Comparison of ENCODE assay signal across 8 cellular contexts in genomic region chr1:210143465-210144062, GRCh38.
DNase-seq lines count a peak whose midpoint lies in the region; ATAC-seq, FAIRE-seq and TF ChIP-seq lines count a peak whose summit lies in the region.

No MANE protein-coding gene starts in this region.

- H3K79me2 ChIP-seq in Karpas-422 (ENCODE audit: low read length) (no peaks in the 10 kb centered on the region), K562 (ENCODE audit: control insufficient read depth, insufficient read depth, low read length) (no peaks in the 10 kb centered on the region)

- intact Hi-C loops in K562 (cut with micrococcal nuclease), result loop anchor here (1.0 to 5.0 kb wide), 4 partner anchors 168 to 991 kb away; partner anchors contain the start of gene KCNH1

- H3K27me3 ChIP-seq in Karpas-422 (ENCODE audit: low read length) (no peaks in the 10 kb centered on the region), SJSA1 (replicated peaks) (no peaks in the 10 kb centered on the region), K562 (ENCODE audit: control insufficient read depth in 2 of 2, insufficient read depth in 2 of 2, low read length in 2 of 2) (no peaks in the 10 kb centered on the region)

- no TSS peak for BruUV-seq in K562 (replicated peaks; lab: Mats Ljungman, UMichigan)

- H3K4me3 Mint-ChIP-seq in immature natural killer cell, result no peak overlapping the region

- TF ChIP-seq EP300 in K562 (IDR thresholded peaks at IDR 0.05; ENCODE audit: low read length), result no peak

- H3K36me3 ChIP-seq in Karpas-422 (ENCODE audit: insufficient read depth, low read length), result no peaks in the 10 kb centered on the region
- no peaks in the 10 kb centered on the region for H3K36me3 ChIP-seq in SJSA1
- no peaks in the 10 kb centered on the region for H3K36me3 ChIP-seq in K562 (ENCODE audit: control insufficient read depth, insufficient read depth, low read length)

- H4K20me1 ChIP-seq in Karpas-422 (ENCODE audit: insufficient read depth, low read depth, low read length), result no peaks in the 10 kb centered on the region
- no peaks in the 10 kb centered on the region for H4K20me1 ChIP-seq in K562 (replicated peaks; ENCODE audit: control insufficient read depth, insufficient read depth, low read length)

- H3K4me1 ChIP-seq in Karpas-422 (ENCODE audit: low read length), result no peaks in the 10 kb centered on the region
- H3K4me1 ChIP-seq in SJSA1 (replicated peaks), result no peaks in the 10 kb centered on the region
- H3K4me1 ChIP-seq in K562 (replicated peaks in 1 of 2; ENCODE audit: control insufficient read depth in 2 of 2, insufficient read depth in 2 of 2, low read length in 2 of 2), result no peaks in the 10 kb centered on the region

- in situ Hi-C loops in G401 (cut with HindIII; ENCODE audit: low sequenced_read_pairs) (no loop called here), K562 (cut with MboI) (loop anchor here (25.0 kb wide), 1 partner anchor 994 kb away; the partner anchor contains the start of gene KCNH1)

- H3K9ac ChIP-seq in Karpas-422 (ENCODE audit: low read length) (no peak overlapping the region), K562 (ENCODE audit: insufficient read depth in 1 of 2, low read depth in 2 of 2, low read length in 2 of 2) (no peak overlapping the region)

- no peak for TF ChIP-seq POLR2A in K562 (conservative IDR thresholded peaks at IDR 0.05)

- H3K36me3 Mint-ChIP-seq in immature natural killer cell, result no peaks in the 10 kb centered on the region

- CTCF ChIA-PET in K562 (lab: Yijun Ruan, JAX; ENCODE audit: low intra/inter-chr PET ratio), result interaction anchor here (0.7 to 1.6 kb wide), 4 partner anchors 167 to 992 kb away, joined by 3 to 8 read pairs (median 3); no protein-coding TSS in a partner anchor

- H2AFZ ChIP-seq in Karpas-422 (ENCODE audit: low read length) (no peak overlapping the region), K562 (ENCODE audit: low read depth, low read length) (no peak overlapping the region)

- H3K4me1 Mint-ChIP-seq in immature natural killer cell, result no peaks in the 10 kb centered on the region

- FAIRE-seq in K562 (lab: Jason Lieb, UNC), result peak; percentile 65

- H3K4me2 ChIP-seq in Karpas-422 (ENCODE audit: low read depth, low read length, poor library complexity, severe bottlenecking) (no peak overlapping the region), K562 (ENCODE audit: insufficient read depth, low read length) (no peak overlapping the region)

- POLR2A ChIA-PET in K562 (lab: Yijun Ruan, JAX), result no interaction called here

- no peaks in the 10 kb centered on the region for H3K9me1 ChIP-seq in K562 (ENCODE audit: control insufficient read depth, insufficient read depth, low read length)

- no peak overlapping the region for H3K27ac ChIP-seq in Karpas-422 (ENCODE audit: low read length)
- H3K27ac ChIP-seq in SJSA1, result no peak overlapping the region
- H3K27ac ChIP-seq in K562 (ENCODE audit: extremely low read depth, low read depth, low read length), result no peak overlapping the region

- H3K27ac Mint-ChIP-seq in immature natural killer cell, result no peak overlapping the region

- WGBS in K562 (ENCODE audit: insufficient coverage, low coverage, missing lambda C conversion rate), result under 1% methylated on average over 4 of the region's 4 CpGs

- TF ChIP-seq RAD21 in K562 (CRISPR knock-in tag; conservative IDR thresholded peaks at IDR 0.05 in 1 of 2, IDR thresholded peaks at IDR 0.05 in 1 of 2), result peak; percentile 81

- peak; percentile 69 for DNase-seq in G401 (ENCODE audit: low spot score)
- DNase-seq in Karpas-422, result peak; percentile 88
- peak; percentile 58 to 74 for DNase-seq in SJSA1 (ENCODE audit: low read depth in 1 of 2, low spot score in 2 of 2)
- DNase-seq in K562 (ENCODE audit: extremely low read depth in 1 of 4, low spot score in 3 of 4), result peak; percentile 40 to 73 (median 45)
- peak; percentile 5 to 10 (median 9) for DNase-seq in immature natural killer cell
- DNase-seq in stimulated activated CD4-positive, alpha-beta T cell treated with anti-CD3 and anti-CD28 coated beads, Interleukin-15, amount 100 ng/mL, for 48 hours (ENCODE audit: low read depth in 2 of 2), result peak; percentile 11 to 35
- DNase-seq in NCI-H226, result no peak

- H3K9me3 Mint-ChIP-seq in immature natural killer cell, result peaks cover 0 to 4% (median 2%) of the 10 kb centered on the region in 6 donors

- H3K4me3 ChIP-seq in Karpas-422 (ENCODE audit: low read length) (no peak overlapping the region), SJSA1 (no peak overlapping the region), K562 (no peak overlapping the region)

- H3K9me3 ChIP-seq in Karpas-422 (ENCODE audit: low read length), result no peaks in the 10 kb centered on the region
- no peaks in the 10 kb centered on the region for H3K9me3 ChIP-seq in SJSA1 (replicated peaks)
- H3K9me3 ChIP-seq in K562 (replicated peaks; ENCODE audit: control insufficient read depth, insufficient read depth, low read depth, low read length), result no peaks in the 10 kb centered on the region

- ATAC-seq in K562 (peak; percentile 64), HG02938 (IDR thresholded peaks at IDR 0.05; ENCODE audit: unreplicated experiment) (no peak)

- no peaks in the 10 kb centered on the region for H3K9me2 ChIP-seq in Karpas-422 (replicated peaks; ENCODE audit: insufficient read depth, low read length)

- H3K27me3 Mint-ChIP-seq in immature natural killer cell (ENCODE audit: low read depth in 3 of 3), result peaks cover 0 to 5% (median 2%) of the 10 kb centered on the region in 3 donors

- peak; percentile 47 to 75 (median 49); a peak in 4 of 6 replicates for TF ChIP-seq CTCF in K562 (IDR thresholded peaks at IDR 0.05 in 2 of 3, conservative IDR thresholded peaks at IDR 0.05 in 1 of 3; ENCODE audit: insufficient read depth in 2 of 3, low read depth in 1 of 3, low read length in 3 of 3)

TF ChIP-seq in K562, 482 proteins besides CTCF, POLR2A, EP300 and RAD21:
- TF ChIP-seq DEAF1 (CRISPR knock-in tag; IDR thresholded peaks at IDR 0.05) (peak; percentile 67), ARID3A (IDR thresholded peaks at IDR 0.05; ENCODE audit: borderline replicate concordance, low read depth, low read length) (peak; percentile 52; the same call in 1 of the 2 replicates)
- TF ChIP-seq, protein P1, sequence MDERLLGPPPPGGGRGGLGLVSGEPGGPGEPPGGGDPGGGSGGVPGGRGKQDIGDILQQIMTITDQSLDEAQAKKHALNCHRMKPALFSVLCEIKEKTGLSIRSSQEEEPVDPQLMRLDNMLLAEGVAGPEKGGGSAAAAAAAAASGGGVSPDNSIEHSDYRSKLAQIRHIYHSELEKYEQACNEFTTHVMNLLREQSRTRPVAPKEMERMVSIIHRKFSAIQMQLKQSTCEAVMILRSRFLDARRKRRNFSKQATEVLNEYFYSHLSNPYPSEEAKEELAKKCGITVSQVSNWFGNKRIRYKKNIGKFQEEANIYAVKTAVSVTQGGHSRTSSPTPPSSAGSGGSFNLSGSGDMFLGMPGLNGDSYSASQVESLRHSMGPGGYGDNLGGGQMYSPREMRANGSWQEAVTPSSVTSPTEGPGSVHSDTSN (CRISPR knock-in tag; IDR thresholded peaks at IDR 0.05; ENCODE audit: low read depth), result no peak
- TF ChIP-seq, protein P1 (tag; conservative IDR thresholded peaks at IDR 0.05; ENCODE audit: low read depth), result no peak
TF ChIP-seq in K562: peak in this region for 2.
